ENCODE assay signal across 20 cellular contexts in genomic region chr5:31941356-31941755, GRCh38.
"Had no signal": no experiment of that assay in that cellular context is flagged by ENCODE, and none has a peak within 500 bp of the region (broad histone marks: within the 10 kb centered on the region; RNA-seq: fewer than 3 reads in every experiment).

No MANE protein-coding gene starts in this region.

- H3K27ac ChIP-seq: adrenal gland, Peyer's patch had no signal

- H3K9me3 Mint-ChIP-seq: activated naive CD8-positive, alpha-beta T cell treated with anti-CD3 and anti-CD28 coated beads, Interleukin-2, amount 10 ng/mL, durations not matched to agents 7 days and 5 days; T-helper 1 cell treated with Interleukin-12 subunit alpha and Interleukin-12 subunit beta and Interleukin-4 antibody, amounts not matched to agents 30 μg/mL and 1 μg/mL, for 36 hours had no signal

- H3K27me3 ChIP-seq: adrenal gland, Peyer's patch had no signal

- H3K9me3 ChIP-seq: adrenal gland, Peyer's patch had no signal

- H3K4me3 Mint-ChIP-seq: activated CD8-positive, alpha-beta T cell treated with anti-CD3 and anti-CD28 coated beads, Interleukin-2, amount 10 ng/mL, durations not matched to agents 7 days and 5 days; activated naive CD8-positive, alpha-beta T cell treated with anti-CD3 and anti-CD28 coated beads, Interleukin-2, amount 10 ng/mL, durations not matched to agents 7 days and 5 days; T-helper 1 cell treated with Interleukin-12 subunit alpha and Interleukin-12 subunit beta and Interleukin-4 antibody, amounts not matched to agents 30 μg/mL and 1 μg/mL, for 36 hours had no signal

- H3K36me3 ChIP-seq: adrenal gland, Peyer's patch had no signal

- H3K27ac Mint-ChIP-seq: activated CD8-positive, alpha-beta T cell treated with anti-CD3 and anti-CD28 coated beads, Interleukin-2, amount 10 ng/mL, durations not matched to agents 7 days and 5 days; activated naive CD8-positive, alpha-beta T cell treated with anti-CD3 and anti-CD28 coated beads, Interleukin-2, amount 10 ng/mL, durations not matched to agents 7 days and 5 days; T-helper 1 cell treated with Interleukin-12 subunit alpha and Interleukin-12 subunit beta and Interleukin-4 antibody, amounts not matched to agents 30 μg/mL and 1 μg/mL, for 36 hours had no signal

- H3K4me1 Mint-ChIP-seq: activated naive CD8-positive, alpha-beta T cell treated with anti-CD3 and anti-CD28 coated beads, Interleukin-2, amount 10 ng/mL, durations not matched to agents 7 days and 5 days had no signal

- H3K4me1 ChIP-seq: adrenal gland, Peyer's patch had no signal

- H3K36me3 Mint-ChIP-seq: activated naive CD8-positive, alpha-beta T cell treated with anti-CD3 and anti-CD28 coated beads, Interleukin-2, amount 10 ng/mL, durations not matched to agents 7 days and 5 days had no signal

- FAIRE-seq: K562 had no signal

- DNase-seq: activated CD4-positive, alpha-beta T cell treated with anti-CD3 and anti-CD28 coated beads for 48 hours; activated CD4-positive, alpha-beta T cell treated with anti-CD3 and anti-CD28 coated beads, Interleukin-2, amount 50 U/mL, for 4 hours; activated CD8-positive, alpha-beta memory T cell treated with anti-CD3 and anti-CD28 coated beads, Interleukin-2, amount 50 U/mL, for 48 hours; activated CD8-positive, alpha-beta T cell treated with anti-CD3 and anti-CD28 coated beads, Interleukin-2, amount 10 ng/mL, durations not matched to agents 7 days and 5 days; activated naive CD4-positive, alpha-beta T cell treated with anti-CD3 and anti-CD28 coated beads, Interleukin-2, amount 50 U/mL, for 16 hours; activated naive CD8-positive, alpha-beta T cell treated with anti-CD3 and anti-CD28 coated beads, Interleukin-2, amount 10 ng/mL, durations not matched to agents 7 days and 5 days; activated T-cell treated with anti-CD3 and anti-CD28 coated beads, Interleukin-2, amount 50 U/mL, for 1 hour; anterior cingulate cortex; Karpas-422; NCI-H1105 treated with DMSO at 0.1 percent for 48 hours; NCI-H1436 treated with DMSO at 0.1 percent for 48 hours; NCI-H187; NCI-H2081; NCI-H510A treated with DMSO at 0.1 percent for 48 hours; Peyer's patch; SHP77 treated with DMSO at 0.1 percent for 48 hours had no signal

- H3K4me3 ChIP-seq: adrenal gland, K562, Peyer's patch had no signal

- ATAC-seq: activated CD4-positive, CD25-positive, alpha-beta regulatory T cell treated with anti-CD3 and anti-CD28 coated beads, Interleukin-2, amount 50 U/mL, for 24 hours; activated CD8-positive, alpha-beta T cell treated with anti-CD3 and anti-CD28 coated beads, Interleukin-2, amount 10 ng/mL, durations not matched to agents 7 days and 5 days; K562 had no signal
